20 cellular contexts compared by ENCODE assay signal in genomic region chr19:55615553-55616394, GRCh38.
"Had no signal": no experiment of that assay in that cellular context is flagged by ENCODE, and none has a peak within 500 bp of the region (broad histone marks: within the 10 kb centered on the region; RNA-seq: fewer than 3 reads in every experiment).

No MANE protein-coding gene starts in this region.

- H3K4me1 ChIP-seq: SJSA1 had no signal

- H3K9ac ChIP-seq: KMS-11 had no signal

- H3K9me3 ChIP-seq: SJSA1 had no signal

- H3K4me3 ChIP-seq: SJSA1, SK-N-MC had no signal

- H3K27me3 ChIP-seq: SJSA1 had no signal

- H3K4me2 ChIP-seq: KMS-11 had no signal

- DNase-seq: Kasumi-1, MM.1S, NCI-H1092 treated with DMSO at 0.1 percent for 48 hours, NCI-H1436, NCI-H187, NCI-H2029, NCI-H2081 treated with DMSO at 0.1 percent for 48 hours, NCI-H2171, NCI-H226, NCI-H446, NCI-H510A, NCI-H524 treated with DMSO at 0.1 percent for 48 hours, NCI-H69, NCI-H774, Right ventricle myocardium superior, RPMI8226, SIG-M5 had no signal

- H3K27ac ChIP-seq: KMS-11, SJSA1, SK-N-MC had no signal
